7 cellular contexts compared by ENCODE assay signal in the genomic region with DNA sequence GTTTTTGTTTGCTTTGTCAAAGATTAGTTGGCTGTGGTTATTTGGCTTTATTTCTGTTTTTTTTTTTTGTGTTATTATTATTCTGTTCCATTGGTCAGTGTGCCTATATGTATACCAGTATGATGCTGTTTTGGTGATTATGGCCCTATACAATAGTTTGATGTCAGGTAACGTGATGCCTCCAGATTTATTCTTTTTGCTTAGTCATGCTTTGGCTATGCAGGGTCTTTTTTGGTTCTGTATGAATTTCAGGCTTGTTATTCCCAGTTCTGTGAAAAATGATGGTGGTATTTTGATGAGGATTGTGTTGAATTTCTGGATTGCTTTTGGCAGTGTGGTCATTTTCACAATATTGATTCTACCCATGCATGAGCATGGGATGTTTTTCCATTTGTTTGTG.
"Had no signal": no experiment of that assay in that cellular context is flagged by ENCODE, and none has a peak within 500 bp of the region (broad histone marks: within the 10 kb centered on the region; RNA-seq: fewer than 3 reads in every experiment).

No MANE protein-coding gene starts in this region.

- DNase-seq: H7, HFFc6, KG1 had no signal

- H3K4me1 ChIP-seq: HAP-1 had no signal

- H3K27ac ChIP-seq: HL-60 had no signal

- H3K9me3 ChIP-seq: HAP-1 had no signal

- H2AFZ ChIP-seq: GM23338 had no signal

- H3K4me3 ChIP-seq: GM23338, HAP-1 had no signal

- H3K4me2 ChIP-seq: GM23338 had no signal

- H3K36me3 ChIP-seq: HAP-1 had no signal

- ATAC-seq: GM23338, HCT116 had no signal
